16 cellular contexts compared by ENCODE assay signal in the genomic region with DNA sequence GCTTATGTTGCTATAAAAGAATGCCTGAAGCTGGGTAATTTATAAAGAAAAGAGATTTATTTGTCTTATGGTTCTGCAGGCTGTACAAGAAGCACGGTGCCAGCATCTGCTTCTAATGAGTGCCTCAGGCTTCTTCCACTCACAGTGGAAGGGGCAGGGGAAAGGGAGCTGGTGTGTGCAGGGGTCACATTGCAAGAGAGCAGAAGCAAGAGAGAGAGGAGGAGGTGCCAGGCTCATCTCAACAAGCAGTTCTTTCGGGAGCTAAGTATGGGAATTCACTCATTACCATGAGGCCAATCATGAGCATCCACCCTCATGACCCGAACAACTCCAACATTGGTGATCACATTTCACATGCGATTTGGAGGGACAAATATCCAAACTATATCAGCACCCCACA. TPM values are rescaled to one million over a fixed set of nuclear protein-coding genes. Genes with fewer than 3 reads are reported as not detected.
DNase-seq lines count a peak whose midpoint lies in the region; ATAC-seq and TF ChIP-seq lines count a peak whose summit lies in the region.
"Had no signal": no experiment of that assay in that cellular context is flagged by ENCODE, and none has a peak within 500 bp of the region (broad histone marks: within the 10 kb centered on the region; RNA-seq: fewer than 3 reads in every experiment).

No MANE protein-coding gene starts in this region.

- no peak overlapping the region for H2BK5ac ChIP-seq in H9 (ENCODE audit: insufficient read length, low read length)

- H2BK15ac ChIP-seq in H9 (ENCODE audit: low read depth, low read length) = no peak overlapping the region

- no peak overlapping the region for H2AK5ac ChIP-seq in H9 (ENCODE audit: insufficient read length, low read length)

- H2BK12ac ChIP-seq in H9 (ENCODE audit: insufficient read length, low read depth, low read length) = no peak overlapping the region

- H2BK20ac ChIP-seq in H9 (ENCODE audit: low read depth, low read length, poor library complexity, severe bottlenecking) = no peak overlapping the region

- no peaks in the 10 kb centered on the region for H3K79me2 ChIP-seq in H9 (ENCODE audit: insufficient read depth, low read length)

- H3K36me3 Mint-ChIP-seq in H9 (ENCODE audit: insufficient read depth in 1 of 3, low read depth in 3 of 3) (no peaks in the 10 kb centered on the region), WTC11 (no peaks in the 10 kb centered on the region)
- H3K36me3 Mint-ChIP-seq: CD4-positive, CD25-positive, alpha-beta regulatory T cell had no signal

- no peaks in the 10 kb centered on the region for H3K79me1 ChIP-seq in H9 (ENCODE audit: insufficient read depth, low read depth, low read length, poor library complexity, severe bottlenecking)

- peaks cover 3 to 6% of the 10 kb centered on the region in 2 experiments for H3K4me1 Mint-ChIP-seq in H9
- H3K4me1 Mint-ChIP-seq in WTC11 = peaks cover 6% of the 10 kb centered on the region

- H3K27me3 Mint-ChIP-seq in H9 (ENCODE audit: low read depth) = no peaks in the 10 kb centered on the region
- 0 out of 2 replicates have a peak, but pooled peaks cover 2% of the 10 kb centered on the region for H3K27me3 Mint-ChIP-seq in WTC11 (ENCODE audit: low read depth)

- 0 out of 5 replicates have a peak, but pooled peaks cover 0 to 2% of the 10 kb centered on the region in 2 experiments for H3K9me3 Mint-ChIP-seq in H9
- no peaks in the 10 kb centered on the region for H3K9me3 Mint-ChIP-seq in WTC11

- H3K18ac ChIP-seq in H9 (ENCODE audit: insufficient read length, low read depth, low read length) = no peak overlapping the region

- H4K5ac ChIP-seq in H9 (ENCODE audit: insufficient read length, low read depth, low read length) = no peak overlapping the region

- H3K56ac ChIP-seq in H9 (ENCODE audit: insufficient read length, low read depth, low read length) = no peak overlapping the region

- CTCF ChIA-PET in WTC11 (lab: Charles Lee) = interaction anchor here (0.9 to 1.3 kb wide), 2 partner anchors 23 to 28 kb away, joined by 3 to 4 read pairs; no protein-coding TSS in a partner anchor

- peak overlapping the region; percentile 14 for H3K9ac ChIP-seq in H9 (ENCODE audit: extremely low read depth, insufficient read length, low read length)
- H3K9ac ChIP-seq: BLaER1 treated with 17β-estradiol and CSF1 and Interleukin-3, amounts not matched to agents 10 nM and 100 nM; GM23248 had no signal

- no peak overlapping the region for H3K4me2 ChIP-seq in H9 (ENCODE audit: insufficient read depth, insufficient read length, low read length)
- H3K4me2 ChIP-seq: BLaER1 treated with 17β-estradiol and CSF1 and Interleukin-3, amounts not matched to agents 10 nM and 100 nM had no signal

- no peak overlapping the region for H2BK120ac ChIP-seq in H9 (ENCODE audit: low read depth, low read length, poor library complexity, severe bottlenecking)

- no peak overlapping the region for H3K14ac ChIP-seq in H9 (ENCODE audit: insufficient read depth, low read length)

- POLR2A ChIA-PET in WTC11 (lab: Charles Lee) = no interaction called here

- ATAC-seq in WTC11 = peak; percentile 44; the same call in 1 of the 2 replicates
- no peak for ATAC-seq in psoas muscle
- ATAC-seq in GM18502 (IDR thresholded peaks at IDR 0.05; ENCODE audit: poor library complexity, unreplicated experiment) = no peak
- ATAC-seq: GM12878, HepG2 had no signal

- no peak overlapping the region for H3K4me3 ChIP-seq in psoas muscle
- H3K4me3 ChIP-seq: BLaER1 treated with 17β-estradiol and CSF1 and Interleukin-3, amounts not matched to agents 10 nM and 100 nM; GM12878; GM23248 had no signal

- DNase-seq in NCI-H82 (lab: John Stamatoyannopoulos, UW) (peak; percentile 6), NCI-H82 treated with DMSO at 0.1 percent for 48 hours (lab: John Stamatoyannopoulos, UW; ENCODE audit: unreplicated experiment) (no peak), H9 (no peak), WTC11 (ENCODE audit: low spot score) (no peak), left kidney (ENCODE audit: low read depth, low spot score) (peak; percentile 7), psoas muscle (no peak), MV-4-11 (lab: John Stamatoyannopoulos, UW) (no peak)
- DNase-seq: 8988T; CD4-positive, CD25-positive, alpha-beta regulatory T cell; DMS53; GM23248; H7 had no signal

- no peaks in the 10 kb centered on the region for H3K36me3 ChIP-seq in psoas muscle (ENCODE audit: insufficient read depth in 1 of 2, low read depth in 1 of 2)
- H3K36me3 ChIP-seq: BLaER1 treated with 17β-estradiol and CSF1 and Interleukin-3, amounts not matched to agents 10 nM and 100 nM had no signal

- H3K23me2 ChIP-seq in H9 (ENCODE audit: insufficient read length, low read depth, low read length, poor library complexity, severe bottlenecking) = no peaks in the 10 kb centered on the region

- H3K4ac ChIP-seq in H9 (ENCODE audit: low read depth, low read length) = no peak overlapping the region

- H3K27ac Mint-ChIP-seq in H9 (no peak overlapping the region), WTC11 (no peak overlapping the region)

- no peak overlapping the region for H3K27ac ChIP-seq in H9 (ENCODE audit: insufficient read length, low read depth, low read length)
- H3K27ac ChIP-seq in psoas muscle = no peak overlapping the region
- H3K27ac ChIP-seq: BLaER1 treated with 17β-estradiol and CSF1 and Interleukin-3, amounts not matched to agents 10 nM and 100 nM; GM23248 had no signal

- H3K9me3 ChIP-seq in H9 (ENCODE audit: control insufficient read depth, low read depth, low read length) (no peaks in the 10 kb centered on the region), psoas muscle (no peaks in the 10 kb centered on the region)

- TF ChIP-seq CTCF in H9 (conservative IDR thresholded peaks at IDR 0.05) (no peak), WTC11 (IDR thresholded peaks at IDR 0.05) (no peak), psoas muscle (IDR thresholded peaks at IDR 0.05) (no peak)

- H3K27me3 ChIP-seq in H9 (ENCODE audit: insufficient read depth, low read length) (no peaks in the 10 kb centered on the region), psoas muscle (ENCODE audit: insufficient read depth in 3 of 3, low read length in 2 of 3) (no peaks in the 10 kb centered on the region)
- H3K27me3 ChIP-seq: BLaER1 treated with 17β-estradiol and CSF1 and Interleukin-3, amounts not matched to agents 10 nM and 100 nM had no signal

- no peak overlapping the region for H3K4me3 Mint-ChIP-seq in H9
- no peak overlapping the region for H3K4me3 Mint-ChIP-seq in WTC11
- H3K4me3 Mint-ChIP-seq: CD4-positive, CD25-positive, alpha-beta regulatory T cell had no signal

- no peak overlapping the region for H3K23ac ChIP-seq in H9 (ENCODE audit: insufficient read length, low read depth, low read length)

- no peak overlapping the region for H4K91ac ChIP-seq in H9 (ENCODE audit: insufficient read length, low read depth, low read length)

- no CpG with 5 or more reads among the region's 4 CpGs for WGBS in H9 (ENCODE audit: extremely low coverage, insufficient read length, low lambda C conversion rate)
- WGBS in psoas muscle, 3 donors = 73 to 77% (median 74%) methylated on average over 4 of the region's 4 CpGs

- H2AFZ ChIP-seq in H9 (ENCODE audit: low read length) = peak overlapping the region; percentile 32
- H2AFZ ChIP-seq: GM23248 had no signal

- H3K4me1 ChIP-seq in H9 (ENCODE audit: insufficient read depth, low read length) = no peaks in the 10 kb centered on the region
- no peaks in the 10 kb centered on the region for H3K4me1 ChIP-seq in psoas muscle

- H3T11ph ChIP-seq in H9 (ENCODE audit: low read length) = no peak overlapping the region

- intact Hi-C loops in psoas muscle (cut with DNase I) = no loop called here

- no peak overlapping the region for H4K8ac ChIP-seq in H9 (replicated peaks; ENCODE audit: insufficient read length, low read depth, low read length)

- H4K20me1 ChIP-seq in H9 (ENCODE audit: control insufficient read depth, insufficient read depth, insufficient read length) = no peaks in the 10 kb centered on the region
- H4K20me1 ChIP-seq: BLaER1 treated with 17β-estradiol and CSF1 and Interleukin-3, amounts not matched to agents 10 nM and 100 nM had no signal

TF ChIP-seq in WTC11, 78 proteins besides CTCF, POLR2A, EP300 and RAD21 (continues in another document):
- no peak for TF ChIP-seq TEAD4 (CRISPR knock-in tag; IDR thresholded peaks at IDR 0.05)
- no peak for TF ChIP-seq TCF7 (CRISPR knock-in tag; IDR thresholded peaks at IDR 0.05; ENCODE audit: low read depth)
- TF ChIP-seq FOXJ3 (CRISPR knock-in tag; IDR thresholded peaks at IDR 0.05; ENCODE audit: borderline replicate concordance) = no peak
- no peak for TF ChIP-seq ZNF317 (CRISPR knock-in tag; IDR thresholded peaks at IDR 0.05; ENCODE audit: borderline replicate concordance, low read depth)
- TF ChIP-seq HMGXB4 (CRISPR knock-in tag; IDR thresholded peaks at IDR 0.05) = no peak
- TF ChIP-seq SOX15 (CRISPR knock-in tag; IDR thresholded peaks at IDR 0.05) = no peak
- no peak for TF ChIP-seq PREB (CRISPR knock-in tag; IDR thresholded peaks at IDR 0.05; ENCODE audit: borderline replicate concordance)
- no peak for TF ChIP-seq NR2C2 (CRISPR knock-in tag; IDR thresholded peaks at IDR 0.05)

RNA-seq across cellular contexts. Expression of gene SLK, which starts 17.2 kb away (rescaled TPM):
- total RNA-seq in H9 (2021) (18.4 and 21.0 TPM in 2 replicates), WTC11 (2021) (17.6 to 19.2 TPM (median 18.9 TPM) in 3 replicates), psoas muscle (10 to 100 TPM; 36.6 to 48.6 (median 41.0) TPM)
- 10 to 100 TPM; 15.5 to 35.7 (median 22.6) TPM for polyA plus RNA-seq in psoas muscle

RNA-seq across cellular contexts. Expression of gene STN1, which starts 31.7 kb away (rescaled TPM):
- total RNA-seq in H9 (2021) (10.8 and 11.3 TPM in 2 replicates), WTC11 (2021) (13.9 to 18.7 TPM (median 15.0 TPM) in 3 replicates), psoas muscle (10 to 100 TPM; 15.4 to 22.7 (median 18.8) TPM)
- polyA plus RNA-seq in psoas muscle = 10 to 100 TPM; 15.3 to 19.8 (median 15.9) TPM

Comparison
In these comparisons a context has a peak if more than half of its experiments do, and no peak if none do; other contexts are left out.
1. DNase-seq: peak in NCI-H82 (single experiment) and left kidney (single experiment); none in NCI-H82 treated with DMSO at 0.1 percent for 48 hours (single experiment), H9 (single experiment), WTC11 (single experiment), psoas muscle (0 of 2) and MV-4-11 (single experiment).